21 cellular contexts compared by ENCODE assay signal in the genomic region with DNA sequence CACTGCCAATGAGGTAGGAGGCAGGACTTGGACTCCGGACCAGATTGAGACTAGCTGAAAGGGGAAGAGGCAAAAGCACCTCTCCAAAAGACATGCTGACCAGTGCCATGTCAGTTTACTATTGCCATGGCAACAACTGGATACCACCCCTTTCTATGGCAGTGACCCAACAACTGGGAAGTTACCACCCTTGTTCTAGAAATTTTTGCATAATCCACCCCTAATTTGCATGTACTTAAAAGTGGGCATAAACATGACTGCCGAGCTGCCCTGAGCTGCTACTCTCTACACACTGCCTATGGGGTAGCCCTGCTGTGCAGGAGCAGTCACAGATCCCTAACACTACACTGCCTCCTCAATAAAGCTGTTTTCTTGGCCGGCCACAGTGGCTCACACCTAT. TPM values are rescaled to one million over a fixed set of nuclear protein-coding genes. Genes with fewer than 3 reads are reported as not detected.
DNase-seq lines count a peak whose midpoint lies in the region; ATAC-seq, FAIRE-seq and TF ChIP-seq lines count a peak whose summit lies in the region.
"Had no signal": no experiment of that assay in that cellular context is flagged by ENCODE, and none has a peak within 500 bp of the region (broad histone marks: within the 10 kb centered on the region; RNA-seq: fewer than 3 reads in every experiment).

No MANE protein-coding gene starts in this region.

- H3K27ac ChIP-seq in astrocyte (ENCODE audit: low read depth, low read length), result peak overlapping the region; percentile 36
- H3K27ac ChIP-seq: cardiac muscle cell, left ventricle myocardium inferior, SK-N-MC had no signal

- no peak overlapping the region for H3K9ac ChIP-seq in astrocyte (ENCODE audit: low read length)

- FAIRE-seq in astrocyte (lab: Jason Lieb, UNC), result no peak
- FAIRE-seq: GM12891 had no signal

- H3K27me3 ChIP-seq in astrocyte (ENCODE audit: insufficient read depth, low read length), result no peaks in the 10 kb centered on the region
- H3K27me3 ChIP-seq: cardiac muscle cell had no signal

- no peaks in the 10 kb centered on the region for H3K79me2 ChIP-seq in astrocyte (ENCODE audit: insufficient read depth, low read length)

- H3K4me3 ChIP-seq in astrocyte (ENCODE audit: insufficient read depth, low read depth, low read length), result no peak overlapping the region
- H3K4me3 ChIP-seq: cardiac muscle cell, left ventricle myocardium inferior, SK-N-MC had no signal

- H3K36me3 ChIP-seq in astrocyte (ENCODE audit: insufficient read depth, low read length), result no peaks in the 10 kb centered on the region
- H3K36me3 ChIP-seq: cardiac muscle cell, left ventricle myocardium inferior had no signal

- peak overlapping the region; percentile 83 for H3K4me2 ChIP-seq in astrocyte (ENCODE audit: low read length)

- H3K36me3 Mint-ChIP-seq in astrocyte (ENCODE audit: low read depth, unreplicated experiment), result no peaks in the 10 kb centered on the region

- no peak for TF ChIP-seq CTCF in astrocyte (IDR thresholded peaks at IDR 0.05; ENCODE audit: insufficient read depth, low read depth, low read length)

- no peaks in the 10 kb centered on the region for H3K9me3 ChIP-seq in astrocyte (ENCODE audit: insufficient read depth, low read depth, low read length)
- H3K9me3 ChIP-seq: left ventricle myocardium inferior had no signal

- no peaks in the 10 kb centered on the region for H3K9me3 Mint-ChIP-seq in astrocyte (ENCODE audit: unreplicated experiment)
- H3K9me3 Mint-ChIP-seq: activated CD4-positive, alpha-beta T cell treated with anti-CD3 and anti-CD28 coated beads, Interleukin-2, amount 10 ng/mL, durations not matched to agents 7 days and 5 days; CD4-positive, alpha-beta T cell had no signal

- H2AFZ ChIP-seq in astrocyte (ENCODE audit: low read depth, low read length), result no peak overlapping the region

- peaks cover 34% of the 10 kb centered on the region for H3K4me1 ChIP-seq in astrocyte (ENCODE audit: insufficient read depth, low read length)

- peaks cover 3% of the 10 kb centered on the region for H4K20me1 ChIP-seq in astrocyte (ENCODE audit: insufficient read depth, low read length)

- peak overlapping the region; percentile 50 for H3K27ac Mint-ChIP-seq in astrocyte (ENCODE audit: unreplicated experiment)
- H3K27ac Mint-ChIP-seq: activated CD4-positive, alpha-beta T cell treated with anti-CD3 and anti-CD28 coated beads, Interleukin-2, amount 10 ng/mL, durations not matched to agents 7 days and 5 days; CD4-positive, alpha-beta T cell had no signal

- peak; percentile 36 for DNase-seq in AG20443 (ENCODE audit: low spot score)
- DNase-seq in NAMALWA (ENCODE audit: low spot score), result peak; percentile 63
- DNase-seq in astrocyte (ENCODE audit: low read depth), result no peak
- peak; percentile 29 for DNase-seq in kidney tubule cell (ENCODE audit: low spot score)
- no peak for DNase-seq in central memory CD4-positive, alpha-beta T cell
- DNase-seq in UCSD-AML1 (lab: John Stamatoyannopoulos, UW; ENCODE audit: unreplicated experiment), result no peak
- DNase-seq in NCI-H2081 treated with DMSO at 0.1 percent for 48 hours (lab: John Stamatoyannopoulos, UW), result no peak
- DNase-seq: activated CD4-positive, alpha-beta T cell treated with anti-CD3 and anti-CD28 coated beads, Interleukin-2, amount 10 ng/mL, durations not matched to agents 7 days and 5 days; activated CD8-positive, alpha-beta memory T cell treated with anti-CD3 and anti-CD28 coated beads, Interleukin-2, amount 50 U/mL, for 48 hours; activated effector memory CD4-positive, alpha-beta T cell treated with Interleukin-2 at 50 U/mL for 16 hours; CD4-positive, alpha-beta T cell; DMS153; KG1; left ventricle myocardium inferior; NCI-H1105 treated with DMSO at 0.1 percent for 48 hours; NCI-H2107; NCI-H748 treated with DMSO at 0.1 percent for 48 hours had no signal

- H3K4me3 Mint-ChIP-seq in astrocyte (ENCODE audit: unreplicated experiment), result no peak overlapping the region
- H3K4me3 Mint-ChIP-seq: activated CD4-positive, alpha-beta T cell treated with anti-CD3 and anti-CD28 coated beads, Interleukin-2, amount 10 ng/mL, durations not matched to agents 7 days and 5 days; CD4-positive, alpha-beta T cell had no signal

- H3K27me3 Mint-ChIP-seq in astrocyte (ENCODE audit: low read depth, unreplicated experiment), result peaks cover 4% of the 10 kb centered on the region

- ATAC-seq in HG03108 (IDR thresholded peaks at IDR 0.05; ENCODE audit: unreplicated experiment), result no peak

- peaks cover 26% of the 10 kb centered on the region for H3K4me1 Mint-ChIP-seq in astrocyte (ENCODE audit: low read depth, unreplicated experiment)

RNA-seq across cellular contexts. Expression of a gene that starts 19.0 kb away (rescaled TPM):
- total RNA-seq in astrocyte, result 45.2 and 51.4 TPM in 2 replicates

RNA-seq across cellular contexts. Expression of a gene that starts 58.9 kb away (rescaled TPM):
- total RNA-seq in astrocyte, result 4.2 and 4.3 TPM in 2 replicates

Comparison
In these comparisons a context has a peak if more than half of its experiments do, and no peak if none do; other contexts are left out.
1. DNase-seq: peak in AG20443 (single experiment), NAMALWA (single experiment) and kidney tubule cell (single experiment); none in astrocyte (single experiment), central memory CD4-positive, alpha-beta T cell (single experiment), UCSD-AML1 (single experiment) and NCI-H2081 treated with DMSO at 0.1 percent for 48 hours (single experiment).